10 cellular contexts compared by ENCODE assay signal in the genomic region with DNA sequence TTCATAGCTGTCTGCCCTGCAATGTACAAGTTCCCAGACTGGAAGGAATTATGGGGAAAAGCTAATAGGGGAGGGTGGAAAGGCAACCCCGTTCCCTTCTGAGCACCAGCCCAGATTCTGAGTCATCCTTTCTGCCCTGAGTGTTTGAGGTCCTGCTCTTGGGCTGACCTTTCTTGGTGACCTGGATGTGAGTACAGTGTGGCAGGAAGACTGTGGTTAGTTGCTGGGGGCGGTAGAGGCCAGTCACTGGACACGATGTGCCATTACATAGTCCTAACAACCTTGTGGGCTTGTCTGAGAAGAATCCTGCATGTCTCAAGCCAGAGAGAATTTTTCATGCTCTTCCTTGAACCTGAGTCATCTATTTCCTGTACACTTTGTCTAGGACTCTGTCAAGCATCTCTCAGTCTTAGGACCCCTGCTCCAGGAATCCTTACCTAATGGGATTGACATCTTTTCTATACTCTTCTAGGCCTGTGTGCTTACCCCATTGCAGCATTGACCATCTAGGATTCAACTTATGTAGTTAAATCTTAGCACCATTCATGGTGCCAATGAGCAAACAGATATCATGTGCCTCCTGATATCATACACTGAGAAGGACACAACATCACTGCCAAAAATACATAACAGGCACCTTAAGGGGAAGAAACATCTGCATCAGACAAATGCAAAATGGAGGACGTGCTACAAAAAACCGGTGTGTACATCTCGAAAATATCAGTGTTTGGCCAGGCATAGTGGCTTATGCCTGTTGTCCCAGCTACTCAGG. TPM values are rescaled to one million over a fixed set of nuclear protein-coding genes. Genes with fewer than 3 reads are reported as not detected.
DNase-seq lines count a peak whose midpoint lies in the region; ATAC-seq, FAIRE-seq and TF ChIP-seq lines count a peak whose summit lies in the region.
"Had no signal": no experiment of that assay in that cellular context is flagged by ENCODE, and none has a peak within 500 bp of the region (broad histone marks: within the 10 kb centered on the region; RNA-seq: fewer than 3 reads in every experiment).

No MANE protein-coding gene starts in this region.

- no peak for ATAC-seq in HG03025 (IDR thresholded peaks at IDR 0.05; ENCODE audit: low FRiP score, unreplicated experiment)
- ATAC-seq in HG03342 (IDR thresholded peaks at IDR 0.05; ENCODE audit: unreplicated experiment): no peak
- ATAC-seq in activated CD8-positive, alpha-beta memory T cell treated with anti-CD3 and anti-CD28 coated beads, Interleukin-2, amount 10 ng/mL, durations not matched to agents 7 days and 5 days: no peak

- H3K27me3 ChIP-seq in ACC112 (ENCODE audit: insufficient read depth, low read length) (no peaks in the 10 kb centered on the region), liver (ENCODE audit: control insufficient read depth in 4 of 4, insufficient read depth in 4 of 4, low read length in 3 of 4) (no peaks in the 10 kb centered on the region)

- H3K36me3 Mint-ChIP-seq in activated CD8-positive, alpha-beta memory T cell treated with anti-CD3 and anti-CD28 coated beads, Interleukin-2, amount 10 ng/mL, durations not matched to agents 7 days and 5 days: no peaks in the 10 kb centered on the region
- H3K36me3 Mint-ChIP-seq: type B pancreatic cell had no signal

- H3K4me1 ChIP-seq in ACC112 (ENCODE audit: control insufficient read depth, insufficient read depth, low read length, unreplicated experiment): peaks cover 24% of the 10 kb centered on the region
- peaks cover 4 to 35% (median 10%) of the 10 kb centered on the region in 4 donors for H3K4me1 ChIP-seq in liver (ENCODE audit: control insufficient read depth in 4 of 4, insufficient read depth in 4 of 4, low read length in 3 of 4)

- H2AFZ ChIP-seq in ACC112 (ENCODE audit: low read length, unreplicated experiment): no peak overlapping the region

- no peaks in the 10 kb centered on the region for H3K36me3 ChIP-seq in ACC112 (ENCODE audit: insufficient read depth, low read length)
- H3K36me3 ChIP-seq in liver (ENCODE audit: control insufficient read depth in 4 of 4, insufficient read depth in 3 of 4, low read depth in 1 of 4, low read length in 3 of 4): no peaks in the 10 kb centered on the region

- TF ChIP-seq CTCF in astrocyte of the spinal cord (IDR thresholded peaks at IDR 0.05; ENCODE audit: low read depth, low read length): no peak
- no peak for TF ChIP-seq CTCF in liver (IDR thresholded peaks at IDR 0.05; ENCODE audit: low read depth, low read length, missing input control)

- peak; percentile 28 to 44 for TF ChIP-seq RAD21 in liver (IDR thresholded peaks at IDR 0.05)

- H3K27ac Mint-ChIP-seq in activated CD8-positive, alpha-beta memory T cell treated with anti-CD3 and anti-CD28 coated beads, Interleukin-2, amount 10 ng/mL, durations not matched to agents 7 days and 5 days: no peak overlapping the region
- H3K27ac Mint-ChIP-seq: type B pancreatic cell had no signal

- H3K4me3 Mint-ChIP-seq in activated CD8-positive, alpha-beta memory T cell treated with anti-CD3 and anti-CD28 coated beads, Interleukin-2, amount 10 ng/mL, durations not matched to agents 7 days and 5 days: no peak overlapping the region
- H3K4me3 Mint-ChIP-seq: type B pancreatic cell had no signal

- no peak overlapping the region for H3K9ac ChIP-seq in liver (ENCODE audit: low read depth in 1 of 2, low read length in 2 of 2)

- in situ Hi-C loops in astrocyte of the spinal cord (cut with HindIII; ENCODE audit: low sequenced_read_pairs): no loop called here

- CTCF ChIA-PET in activated CD8-positive, alpha-beta memory T cell treated with anti-CD3 and anti-CD28 coated beads, Interleukin-2, amount 10 ng/mL, durations not matched to agents 7 days and 5 days (lab: Charles Lee): interaction anchor here (1.0 to 4.0 kb wide), 11 partner anchors 8 to 257 kb away, joined by 3 to 48 read pairs (median 6); partner anchors contain the start of genes ANGPTL4, KANK3 and RAB11B

- no peaks in the 10 kb centered on the region for H3K79me2 ChIP-seq in ACC112 (ENCODE audit: control insufficient read depth, insufficient read depth, low read length, unreplicated experiment)

- FAIRE-seq in HTR-8/SVneo (lab: Jason Lieb, UNC): peak; percentile 96

- DNase-seq in HTR-8/SVneo (ENCODE audit: insufficient read length, low spot score): peak; percentile 74
- DNase-seq in astrocyte of the spinal cord (ENCODE audit: low read depth, low spot score): peak; percentile 97
- DNase-seq in activated CD8-positive, alpha-beta memory T cell treated with anti-CD3 and anti-CD28 coated beads, Interleukin-2, amount 50 U/mL, for 48 hours: no peak
- no peak for DNase-seq in activated CD8-positive, alpha-beta memory T cell treated with anti-CD3 and anti-CD28 coated beads, Interleukin-2, amount 10 ng/mL, durations not matched to agents 7 days and 5 days

- H3K27ac ChIP-seq in ACC112 (ENCODE audit: low read depth, low read length) (peak overlapping the region; percentile 98), liver (ENCODE audit: low read depth in 1 of 2, low read length in 2 of 2) (peak overlapping the region; percentile 17 to 72)

- H3K27me3 Mint-ChIP-seq in activated CD8-positive, alpha-beta memory T cell treated with anti-CD3 and anti-CD28 coated beads, Interleukin-2, amount 10 ng/mL, durations not matched to agents 7 days and 5 days: peaks cover 13% of the 10 kb centered on the region

- H3K4me1 Mint-ChIP-seq in activated CD8-positive, alpha-beta memory T cell treated with anti-CD3 and anti-CD28 coated beads, Interleukin-2, amount 10 ng/mL, durations not matched to agents 7 days and 5 days: peaks cover 11% of the 10 kb centered on the region

- peaks cover 3% of the 10 kb centered on the region for H3K9me3 Mint-ChIP-seq in activated CD8-positive, alpha-beta memory T cell treated with anti-CD3 and anti-CD28 coated beads, Interleukin-2, amount 10 ng/mL, durations not matched to agents 7 days and 5 days (ENCODE audit: low read depth)

- H3K4me3 ChIP-seq in ACC112 (ENCODE audit: low read depth, low read length): peak overlapping the region; percentile 47; the same call in 1 of the 2 replicates
- H3K4me3 ChIP-seq in astrocyte of the spinal cord (ENCODE audit: low read depth, low read length): no peak overlapping the region
- no peak overlapping the region for H3K4me3 ChIP-seq in liver (ENCODE audit: low read depth in 1 of 3, low read length in 3 of 3)

- no peaks in the 10 kb centered on the region for H3K9me3 ChIP-seq in liver (ENCODE audit: control insufficient read depth in 4 of 4, low read length in 3 of 4)

- WGBS in liver: 70% methylated on average over 6 of the region's 6 CpGs

TF ChIP-seq in liver, 16 proteins besides CTCF, POLR2A, EP300 and RAD21:
- TF ChIP-seq FOXA2 (IDR thresholded peaks at IDR 0.05): no peak
- no peak for TF ChIP-seq TAF1 (conservative IDR thresholded peaks at IDR 0.05)
- TF ChIP-seq JUND (IDR thresholded peaks at IDR 0.05): peak; percentile 80 to 91
- TF ChIP-seq NR2F2 (IDR thresholded peaks at IDR 0.05): peak; percentile 99
- TF ChIP-seq, protein P1, sequence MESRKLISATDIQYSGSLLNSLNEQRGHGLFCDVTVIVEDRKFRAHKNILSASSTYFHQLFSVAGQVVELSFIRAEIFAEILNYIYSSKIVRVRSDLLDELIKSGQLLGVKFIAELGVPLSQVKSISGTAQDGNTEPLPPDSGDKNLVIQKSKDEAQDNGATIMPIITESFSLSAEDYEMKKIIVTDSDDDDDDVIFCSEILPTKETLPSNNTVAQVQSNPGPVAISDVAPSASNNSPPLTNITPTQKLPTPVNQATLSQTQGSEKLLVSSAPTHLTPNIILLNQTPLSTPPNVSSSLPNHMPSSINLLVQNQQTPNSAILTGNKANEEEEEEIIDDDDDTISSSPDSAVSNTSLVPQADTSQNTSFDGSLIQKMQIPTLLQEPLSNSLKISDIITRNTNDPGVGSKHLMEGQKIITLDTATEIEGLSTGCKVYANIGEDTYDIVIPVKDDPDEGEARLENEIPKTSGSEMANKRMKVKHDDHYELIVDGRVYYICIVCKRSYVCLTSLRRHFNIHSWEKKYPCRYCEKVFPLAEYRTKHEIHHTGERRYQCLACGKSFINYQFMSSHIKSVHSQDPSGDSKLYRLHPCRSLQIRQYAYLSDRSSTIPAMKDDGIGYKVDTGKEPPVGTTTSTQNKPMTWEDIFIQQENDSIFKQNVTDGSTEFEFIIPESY (IDR thresholded peaks at IDR 0.05): no peak
- peak; percentile 59 to 80 for TF ChIP-seq RXRA (IDR thresholded peaks at IDR 0.05)
- TF ChIP-seq HNF4A (conservative IDR thresholded peaks at IDR 0.05): peak in 1 of 2 donors; percentile 35
- TF ChIP-seq ATF3 (IDR thresholded peaks at IDR 0.05): no peak
- peak in 1 of 2 donors; percentile 14 for TF ChIP-seq EGR1 (IDR thresholded peaks at IDR 0.05; ENCODE audit: low read depth in 2 of 2)
- TF ChIP-seq SP1 (IDR thresholded peaks at IDR 0.05): peak; percentile 48

RNA-seq across cellular contexts. Expression of gene ANGPTL4, which starts 8.1 kb away (rescaled TPM):
- total RNA-seq in liver: 100 to 1,000 TPM in 1 of 2 donors, under 1 TPM in 1; 0.65 to 144 TPM
- 100 to 1,000 TPM in 1 of 2 donors, 10 to 100 TPM in 1; 25.2 to 118 TPM for polyA plus RNA-seq in liver
- under 1 TPM; 0.50 to 0.82 TPM for total RNA-seq in activated CD8-positive, alpha-beta memory T cell treated with anti-CD3 and anti-CD28 coated beads, Interleukin-2, amount 10 ng/mL, durations not matched to agents 7 days and 5 days
- polyA plus RNA-seq: neural cell had no signal

RNA-seq across cellular contexts. Expression of gene KANK3, which starts 12.8 kb away (rescaled TPM):
- total RNA-seq in liver: 1 to 10 TPM; 3.3 to 4.5 TPM
- 1 to 10 TPM in 1 of 2 donors, under 1 TPM in 1; 0.44 to 3.6 TPM for polyA plus RNA-seq in liver
- total RNA-seq in activated CD8-positive, alpha-beta memory T cell treated with anti-CD3 and anti-CD28 coated beads, Interleukin-2, amount 10 ng/mL, durations not matched to agents 7 days and 5 days: 1 to 10 TPM; 3.2 to 3.7 TPM

RNA-seq across cellular contexts. Expression of gene RAB11B, which starts 34.3 kb away (rescaled TPM):
- 10 to 100 TPM; 31.9 to 91.2 TPM for total RNA-seq in liver
- polyA plus RNA-seq in liver: 10 to 100 TPM; 27.3 to 58.1 TPM
- total RNA-seq in activated CD8-positive, alpha-beta memory T cell treated with anti-CD3 and anti-CD28 coated beads, Interleukin-2, amount 10 ng/mL, durations not matched to agents 7 days and 5 days: 10 to 100 TPM; 96.2 to 97.3 TPM

RNA-seq across cellular contexts. Expression of gene RPS28, which starts 34.5 kb away (rescaled TPM):
- 100 to 1,000 TPM in 1 of 2 donors, 10 to 100 TPM in 1; 74.7 to 205 TPM for total RNA-seq in liver
- 100 to 1,000 TPM; 324 to 467 TPM for polyA plus RNA-seq in liver
- 1,000 to 10,000 TPM; 1,292 to 1,333 TPM for total RNA-seq in activated CD8-positive, alpha-beta memory T cell treated with anti-CD3 and anti-CD28 coated beads, Interleukin-2, amount 10 ng/mL, durations not matched to agents 7 days and 5 days

RNA-seq across cellular contexts. Expression of gene NDUFA7, which starts 34.6 kb away (rescaled TPM):
- 10 to 100 TPM; 19.6 to 26.1 TPM for total RNA-seq in liver
- polyA plus RNA-seq in liver: 100 to 1,000 TPM in 1 of 2 donors, 10 to 100 TPM in 1; 85.2 to 101 TPM
- total RNA-seq in activated CD8-positive, alpha-beta memory T cell treated with anti-CD3 and anti-CD28 coated beads, Interleukin-2, amount 10 ng/mL, durations not matched to agents 7 days and 5 days: 10 to 100 TPM; 47.4 to 66.7 TPM

Comparison
In these comparisons a context has a peak if more than half of its experiments do, and no peak if none do; other contexts are left out.
1. DNase-seq: peak in HTR-8/SVneo (single experiment) and astrocyte of the spinal cord (single experiment); none in activated CD8-positive, alpha-beta memory T cell treated with anti-CD3 and anti-CD28 coated beads, Interleukin-2, amount 50 U/mL, for 48 hours (single experiment) and activated CD8-positive, alpha-beta memory T cell treated with anti-CD3 and anti-CD28 coated beads, Interleukin-2, amount 10 ng/mL, durations not matched to agents 7 days and 5 days (single experiment).